36 cellular contexts compared by ENCODE assay signal in the genomic region with DNA sequence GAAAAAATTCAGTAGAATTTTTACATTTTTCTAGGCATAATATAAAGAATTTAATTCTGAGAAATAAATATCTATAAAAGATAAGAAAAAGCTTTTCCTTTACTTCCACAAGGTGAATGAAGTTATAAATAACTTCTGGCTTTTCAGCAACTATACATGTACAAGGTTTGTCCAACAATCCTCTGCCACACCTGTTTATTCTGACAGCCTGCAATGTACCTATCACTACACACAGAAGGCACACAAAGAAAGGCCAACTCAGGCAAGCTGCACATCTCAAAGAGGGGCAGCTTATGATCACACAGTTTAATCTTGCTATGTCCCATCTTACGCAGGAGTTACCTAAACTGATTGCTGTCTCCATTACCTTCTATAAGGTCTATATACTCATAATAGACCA.
"Had no signal": no experiment of that assay in that cellular context is flagged by ENCODE, and none has a peak within 500 bp of the region (broad histone marks: within the 10 kb centered on the region; RNA-seq: fewer than 3 reads in every experiment).

No MANE protein-coding gene starts in this region.

- H3K27ac ChIP-seq: body of pancreas, brain microvascular endothelial cell, breast epithelium, cardiac muscle cell, VCaP had no signal

- H3K4me1 ChIP-seq: breast epithelium had no signal

- FAIRE-seq: astrocyte, TTC549 had no signal

- DNase-seq: activated B cell treated with CpG ODN at 0.5 μM for 24 hours; activated CD4-positive, alpha-beta memory T cell treated with anti-CD3 and anti-CD28 coated beads for 36 hours; activated CD4-positive, alpha-beta T cell treated with anti-CD3 and anti-CD28 coated beads for 4 hours; activated CD4-positive, alpha-beta T cell treated with anti-CD3 and anti-CD28 coated beads, Interleukin-2, amount 10 ng/mL, durations not matched to agents 24 days and 14 days; activated CD4-positive, alpha-beta T cell treated with anti-CD3 and anti-CD28 coated beads, Interleukin-2, amount 50 U/mL, for 1 hour; activated CD4-positive, alpha-beta T cell treated with anti-CD3 and anti-CD28 coated beads, Interleukin-2, amount 50 U/mL, for 4 hours; activated CD4-positive, CD25-positive, alpha-beta regulatory T cell treated with anti-CD3 and anti-CD28 coated beads, Interleukin-2, amount 50 U/mL, for 72 hours; activated CD8-positive, alpha-beta memory T cell treated with anti-CD3 and anti-CD28 coated beads, Interleukin-2, amount 50 U/mL, for 4 hours; activated CD8-positive, alpha-beta T cell treated with anti-CD3 and anti-CD28 coated beads for 36 hours; activated effector memory CD4-positive, alpha-beta T cell treated with anti-CD3 and anti-CD28 coated beads, Interleukin-2, amount 50 U/mL, for 16 hours; activated gamma-delta T cell treated with Interleukin-2 at 50 U/mL for 16 hours; activated naive CD4-positive, alpha-beta T cell; activated naive CD4-positive, alpha-beta T cell treated with anti-CD3 and anti-CD28 coated beads for 36 hours; activated naive CD4-positive, alpha-beta T cell treated with anti-CD3 and anti-CD28 coated beads, Interleukin-2, amount 50 U/mL, for 16 hours; activated naive CD8-positive, alpha-beta T cell treated with anti-CD3 and anti-CD28 coated beads for 36 hours; activated T-cell treated with anti-CD3 and anti-CD28 coated beads for 4 hours; activated T-cell treated with anti-CD3 and anti-CD28 coated beads, Interleukin-2, amount 50 U/mL, for 1 hour; activated T-cell treated with anti-CD3 and anti-CD28 coated beads, Interleukin-2, amount 50 U/mL, for 4 hours; activated T-cell treated with anti-CD3 and anti-CD28 coated beads, Interleukin-2, amount 50 U/mL, for 72 hours; adrenal gland; amniotic stem cell; aorta; body of pancreas; brain microvascular endothelial cell; caudate nucleus; cerebellar nuclear complex; T-helper 1 cell; T-helper 2 cell; T-helper 9 cell had no signal

- H3K36me3 ChIP-seq: adrenal gland, brain microvascular endothelial cell, breast epithelium had no signal

- H3K9me3 ChIP-seq: adrenal gland, body of pancreas, breast epithelium had no signal

- H3K27me3 ChIP-seq: adrenal gland, body of pancreas, brain microvascular endothelial cell, breast epithelium, cardiac muscle cell had no signal

- H3K4me3 ChIP-seq: adrenal gland, body of pancreas, breast epithelium, cardiac muscle cell had no signal

- ATAC-seq: activated CD8-positive, alpha-beta T cell treated with anti-CD3 and anti-CD28 coated beads for 36 hours; activated naive CD4-positive, alpha-beta T cell treated with anti-CD3 and anti-CD28 coated beads, Interleukin-2, amount 50 U/mL, for 72 hours; activated T-cell treated with anti-CD3 and anti-CD28 coated beads, Interleukin-2, amount 50 U/mL, for 4 hours; activated T-cell treated with anti-CD3 and anti-CD28 coated beads, Interleukin-2, amount 50 U/mL, for 72 hours; activated T-helper 17 cell treated with anti-CD3 and anti-CD28 coated beads, Interleukin-2, amount 50 U/mL, for 72 hours; body of pancreas had no signal
